Comparison of ENCODE assay signal across 22 cellular contexts in genomic region chrX:11537141-11537540, GRCh38.
"Had no signal": no experiment of that assay in that cellular context is flagged by ENCODE, and none has a peak within 500 bp of the region (broad histone marks: within the 10 kb centered on the region; RNA-seq: fewer than 3 reads in every experiment).

No MANE protein-coding gene starts in this region.

- DNase-seq: activated B cell treated with CpG ODN at 0.5 μM for 24 hours; activated CD4-positive, alpha-beta memory T cell treated with anti-CD3 and anti-CD28 coated beads for 36 hours; activated CD4-positive, alpha-beta T cell treated with anti-CD3 and anti-CD28 coated beads for 1 hour; activated CD4-positive, alpha-beta T cell treated with anti-CD3 and anti-CD28 coated beads, Interleukin-2, amount 10 ng/mL, durations not matched to agents 7 days and 5 days; activated CD8-positive, alpha-beta memory T cell treated with anti-CD3 and anti-CD28 coated beads for 24 hours; activated effector memory CD4-positive, alpha-beta T cell treated with anti-CD3 and anti-CD28 coated beads, Interleukin-2, amount 50 U/mL, for 16 hours; activated naive CD4-positive, alpha-beta T cell treated with Interleukin-2 at 50 U/mL for 16 hours; activated naive CD8-positive, alpha-beta T cell treated with anti-CD3 and anti-CD28 coated beads, Interleukin-2, amount 50 U/mL, for 24 hours; activated T-cell treated with anti-CD3 and anti-CD28 coated beads, Interleukin-2, amount 50 U/mL, for 4 hours; amygdala; cerebellar nuclear complex; KBM-7; NCI-H146; NCI-H187 treated with DMSO at 0.1 percent for 48 hours; NCI-H2081 treated with DMSO at 0.1 percent for 48 hours; NCI-H446; NCI-H524; SIG-M5; T-helper 17 cell; T-helper 9 cell had no signal

- ATAC-seq: activated naive CD4-positive, alpha-beta T cell treated with anti-CD3 and anti-CD28 coated beads, Interleukin-2, amount 50 U/mL, for 72 hours; activated naive CD8-positive, alpha-beta T cell treated with anti-CD3 and anti-CD28 coated beads, Interleukin-2, amount 50 U/mL, for 24 hours; activated T-cell treated with anti-CD3 and anti-CD28 coated beads, Interleukin-2, amount 50 U/mL, for 4 hours; T-helper 17 cell had no signal

- FAIRE-seq: TTC549 had no signal
